8 cellular contexts compared by ENCODE assay signal in genomic region chr20:1965520-1966278, GRCh38. TPM values are rescaled to one million over a fixed set of nuclear protein-coding genes. Genes with fewer than 3 reads are reported as not detected.
DNase-seq lines count a peak whose midpoint lies in the region; ATAC-seq and TF ChIP-seq lines count a peak whose summit lies in the region.

No MANE protein-coding gene starts in this region.

- H3K27ac ChIP-seq in RWPE1 = no peak overlapping the region

- POLR2A ChIA-PET in RWPE1 (lab: Yijun Ruan, JAX; ENCODE audit: low non-redundant PET) = no interaction called here

- peak; percentile 98 for TF ChIP-seq CTCF in RWPE1 (conservative IDR thresholded peaks at IDR 0.05; ENCODE audit: low read depth)

- ATAC-seq in GM18517 (IDR thresholded peaks at IDR 0.05; ENCODE audit: unreplicated experiment) = no peak

- H3K4me3 ChIP-seq in Jurkat, Clone E6-1 (ENCODE audit: low read length) = no peak overlapping the region

- DNase-seq in GF-D8 (lab: John Stamatoyannopoulos, UW) (peak; percentile 82), RWPE1 (ENCODE audit: low spot score) (peak; percentile 79), foreskin melanocyte (peak; percentile 47), occipital lobe (lab: John Stamatoyannopoulos, UW) (peak; percentile 44), superior temporal gyrus (ENCODE audit: extremely low spot score) (peak; percentile 88)
- peak; percentile 70 for DNase-seq in Jurkat, Clone E6-1 (ENCODE audit: low read depth, low spot score)
- DNase-seq in activated effector memory CD4-positive, alpha-beta T cell treated with anti-CD3 and anti-CD28 coated beads, Interleukin-2, amount 50 U/mL, for 16 hours = peak; percentile 92

- CTCF ChIA-PET in RWPE1 (lab: Yijun Ruan, JAX) = interaction anchor here (0.6 to 2.5 kb wide), 17 partner anchors 14 to 710 kb away, joined by 3 to 20 read pairs (median 3); no protein-coding TSS in a partner anchor

RNA-seq across cellular contexts. Expression of gene PDYN, which starts 28.2 kb away (rescaled TPM):
- polyA plus RNA-seq in Jurkat, Clone E6-1 (2012; ENCODE audit: insufficient read depth, insufficient read length) = not detected
- not detected for total RNA-seq in occipital lobe
